Comparison of ENCODE assay signal across 11 cellular contexts in genomic region chr7:18509491-18509890, GRCh38. TPM values are rescaled to one million over a fixed set of nuclear protein-coding genes. Genes with fewer than 3 reads are reported as not detected.
DNase-seq lines count a peak whose midpoint lies in the region; ATAC-seq, FAIRE-seq and TF ChIP-seq lines count a peak whose summit lies in the region.
"Had no signal": no experiment of that assay in that cellular context is flagged by ENCODE, and none has a peak within 500 bp of the region (broad histone marks: within the 10 kb centered on the region; RNA-seq: fewer than 3 reads in every experiment).

No MANE protein-coding gene starts in this region.

- H3K4me3 ChIP-seq in HepG2 (replicated peaks in 1 of 3; ENCODE audit: insufficient read depth in 1 of 3, low read depth in 2 of 3, low read length in 3 of 3) (no peak overlapping the region), right lobe of liver (no peak overlapping the region), Panc1 (ENCODE audit: low read depth in 2 of 2, low read length in 2 of 2) (peak overlapping the region; percentile 34 to 57), right cardiac atrium (ENCODE audit: low read length) (peak overlapping the region; percentile 67), vagina (no peak overlapping the region)
- no peak overlapping the region for H3K4me3 ChIP-seq in naive thymus-derived CD4-positive, alpha-beta T cell (ENCODE audit: low read length)
- H3K4me3 ChIP-seq: K562, SK-N-MC had no signal

- H4K20me1 ChIP-seq in HepG2 (ENCODE audit: insufficient read depth, low read length) = no peaks in the 10 kb centered on the region

- no peak for TF ChIP-seq EP300 in HepG2 (IDR thresholded peaks at IDR 0.05; ENCODE audit: low read depth in 2 of 2, low read length in 2 of 2)
- no peak for TF ChIP-seq EP300 in HepG2 (CRISPR knock-in tag; IDR thresholded peaks at IDR 0.05; ENCODE audit: borderline replicate concordance)

- no peak for FAIRE-seq in HepG2 (lab: Jason Lieb, UNC)
- FAIRE-seq: K562 had no signal

- peaks cover 0 to 8% (median 0%) of the 10 kb centered on the region in 11 donors for H3K9me3 Mint-ChIP-seq in naive thymus-derived CD4-positive, alpha-beta T cell

- BruUV-seq in HepG2 (replicated peaks; lab: Mats Ljungman, UMichigan) (TSS peak; percentile 90), Panc1 (replicated peaks; lab: Mats Ljungman, UMichigan) (TSS peak; percentile 92)

- intact Hi-C loops in HepG2 (cut with micrococcal nuclease; ENCODE audit: unreplicated experiment) = no loop called here
- intact Hi-C loops in right lobe of liver (cut with DNase I) = no loop called here
- intact Hi-C loops in Panc1 (cut with micrococcal nuclease; ENCODE audit: unreplicated experiment) = no loop called here
- intact Hi-C loops in right cardiac atrium (cut with DNase I) = no loop called here
- intact Hi-C loops in vagina (cut with DNase I) = no loop called here
- intact Hi-C loops in naive thymus-derived CD4-positive, alpha-beta T cell (cut with micrococcal nuclease) = no loop called here
- intact Hi-C loops in head of caudate nucleus (cut with DNase I) = no loop called here

- H3K4me1 ChIP-seq in HepG2 (ENCODE audit: insufficient read depth, low read length) (no peaks in the 10 kb centered on the region), right lobe of liver (no peaks in the 10 kb centered on the region), Panc1 (ENCODE audit: control insufficient read depth, insufficient read depth, low read length) (peaks cover 40% of the 10 kb centered on the region), right cardiac atrium (ENCODE audit: control insufficient read depth, insufficient read depth, low read length) (peaks cover 2% of the 10 kb centered on the region), vagina (peaks cover 8% of the 10 kb centered on the region)
- H3K4me1 ChIP-seq in naive thymus-derived CD4-positive, alpha-beta T cell (ENCODE audit: control insufficient read depth in 2 of 2, insufficient read depth in 2 of 2, low read length in 2 of 2) = no peaks in the 10 kb centered on the region

- no peak overlapping the region for H3K27ac Mint-ChIP-seq in naive thymus-derived CD4-positive, alpha-beta T cell

- H3K27me3 ChIP-seq in HepG2 (ENCODE audit: control insufficient read depth in 1 of 2, insufficient read depth in 2 of 2, low read length in 2 of 2) (no peaks in the 10 kb centered on the region), right lobe of liver (no peaks in the 10 kb centered on the region), Panc1 (ENCODE audit: control insufficient read depth, insufficient read depth, low read length) (no peaks in the 10 kb centered on the region), right cardiac atrium (ENCODE audit: control insufficient read depth, insufficient read depth) (no peaks in the 10 kb centered on the region), vagina (no peaks in the 10 kb centered on the region)
- H3K27me3 ChIP-seq in naive thymus-derived CD4-positive, alpha-beta T cell (ENCODE audit: control insufficient read depth in 2 of 2, insufficient read depth in 2 of 2, low read length in 2 of 2) = no peaks in the 10 kb centered on the region

- in situ Hi-C loops in HepG2 (cut with HindIII; ENCODE audit: extremely low pct_ligation_motif_present, low pct_unique_long_range_greater_than_20kb) (no loop called here), Panc1 (cut with HindIII; ENCODE audit: low pct_unique_long_range_greater_than_20kb, low sequenced_read_pairs) (no loop called here)

- TF ChIP-seq CTCF in HepG2 (CRISPR knock-in tag; IDR thresholded peaks at IDR 0.05) (no peak), right lobe of liver (IDR thresholded peaks at IDR 0.05) (no peak), Panc1 (IDR thresholded peaks at IDR 0.05) (no peak), vagina (IDR thresholded peaks at IDR 0.05) (no peak)

- H3K4me3 Mint-ChIP-seq in naive thymus-derived CD4-positive, alpha-beta T cell = no peak overlapping the region

- H3K4me1 Mint-ChIP-seq in naive thymus-derived CD4-positive, alpha-beta T cell = peaks cover 0 to 16% (median 0%) of the 10 kb centered on the region in 7 donors

- CTCF ChIA-PET in HepG2 (lab: Yijun Ruan, JAX; ENCODE audit: low intra/inter-chr PET ratio, low total read pairs) (no interaction called here), Panc1 (lab: Charles Lee) (interaction anchor here (1.0 kb wide), 1 partner anchor 62 kb away, joined by 3 read pairs; no protein-coding TSS in a partner anchor)
- CTCF ChIA-PET in naive thymus-derived CD4-positive, alpha-beta T cell (lab: Charles Lee) = no interaction called here

- H3K9ac ChIP-seq in HepG2 (ENCODE audit: insufficient read depth, low read depth, low read length) = no peak overlapping the region

- no peaks in the 10 kb centered on the region for H3K9me3 ChIP-seq in HepG2 (ENCODE audit: low read length)
- H3K9me3 ChIP-seq in right lobe of liver = no peaks in the 10 kb centered on the region
- H3K9me3 ChIP-seq in Panc1 (ENCODE audit: control insufficient read depth, insufficient read depth, low read depth, low read length) = no peaks in the 10 kb centered on the region; the same call in 1 of the 2 replicates
- no peaks in the 10 kb centered on the region for H3K9me3 ChIP-seq in right cardiac atrium (ENCODE audit: control insufficient read depth, low read length)
- H3K9me3 ChIP-seq in vagina = no peaks in the 10 kb centered on the region
- no peaks in the 10 kb centered on the region for H3K9me3 ChIP-seq in naive thymus-derived CD4-positive, alpha-beta T cell (ENCODE audit: control insufficient read depth in 2 of 3, low read length in 3 of 3)

- no peaks in the 10 kb centered on the region for H3K27me3 Mint-ChIP-seq in naive thymus-derived CD4-positive, alpha-beta T cell
- H3K27me3 Mint-ChIP-seq: CD8-positive, alpha-beta memory T cell had no signal

- H3K27ac ChIP-seq in HepG2 (ENCODE audit: extremely low read length, insufficient read depth, low read length) (no peak overlapping the region), right lobe of liver (no peak overlapping the region), Panc1 (ENCODE audit: low read length) (peak overlapping the region; percentile 96), right cardiac atrium (ENCODE audit: low read length) (no peak overlapping the region), vagina (peak overlapping the region; percentile 46)
- H3K27ac ChIP-seq in naive thymus-derived CD4-positive, alpha-beta T cell (ENCODE audit: low read depth, low read length) = no peak overlapping the region
- H3K27ac ChIP-seq: SK-N-MC had no signal

- POLR2A ChIA-PET in HepG2 (lab: Yijun Ruan, JAX) = no interaction called here
- POLR2A ChIA-PET in Panc1 (lab: Charles Lee) = interaction anchor here (0.8 to 1.4 kb wide), 3 partner anchors 11 to 106 kb away, joined by 3 read pairs; no protein-coding TSS in a partner anchor
- POLR2A ChIA-PET in naive thymus-derived CD4-positive, alpha-beta T cell (lab: Charles Lee) = no interaction called here

- ATAC-seq in HepG2 (no peak), right lobe of liver (no peak), Panc1 (peak; percentile 36), right cardiac atrium (no peak)
- ATAC-seq in naive thymus-derived CD4-positive, alpha-beta T cell = no peak
- ATAC-seq: K562 had no signal

- no peaks in the 10 kb centered on the region for H3K79me2 ChIP-seq in HepG2 (ENCODE audit: insufficient read depth, low read length)

- H3K36me3 ChIP-seq in HepG2 (replicated peaks in 1 of 2; ENCODE audit: control insufficient read depth in 1 of 2, insufficient read depth in 2 of 2, low read length in 2 of 2) (no peaks in the 10 kb centered on the region), right lobe of liver (no peaks in the 10 kb centered on the region), Panc1 (ENCODE audit: control insufficient read depth, insufficient read depth, low read length) (no peaks in the 10 kb centered on the region), vagina (no peaks in the 10 kb centered on the region)
- no peaks in the 10 kb centered on the region for H3K36me3 ChIP-seq in naive thymus-derived CD4-positive, alpha-beta T cell (ENCODE audit: control insufficient read depth in 2 of 3, insufficient read depth in 3 of 3, low read length in 3 of 3)

- no peaks in the 10 kb centered on the region for H3K36me3 Mint-ChIP-seq in naive thymus-derived CD4-positive, alpha-beta T cell
- H3K36me3 Mint-ChIP-seq: CD8-positive, alpha-beta memory T cell had no signal

- H2AFZ ChIP-seq in HepG2 (ENCODE audit: low read length) = no peak overlapping the region

- no peak for TF ChIP-seq POLR2A in HepG2 (IDR thresholded peaks at IDR 0.05; ENCODE audit: insufficient read depth in 1 of 2, low read depth in 2 of 2, low read length in 2 of 2)
- TF ChIP-seq POLR2A in right lobe of liver (IDR thresholded peaks at IDR 0.05) = no peak
- no peak for TF ChIP-seq POLR2A in vagina (IDR thresholded peaks at IDR 0.05)

- H3K4me2 ChIP-seq in HepG2 (ENCODE audit: low read depth, low read length) = no peak overlapping the region

- TF ChIP-seq RAD21 in HepG2 (CRISPR knock-in tag; IDR thresholded peaks at IDR 0.05) = no peak

- DNase-seq in HepG2 (ENCODE audit: low spot score) (no peak), right lobe of liver (no peak), Panc1 (ENCODE audit: low read depth, low spot score) (no peak), right cardiac atrium (no peak), vagina (ENCODE audit: extremely low spot score in 2 of 2) (no peak), SIG-M5 treated with dmso at 0.1 percent for 504 hours (lab: John Stamatoyannopoulos, UW; ENCODE audit: unreplicated experiment) (no peak), head of caudate nucleus (no peak)
- DNase-seq in naive thymus-derived CD4-positive, alpha-beta T cell = no peak
- DNase-seq: CD8-positive, alpha-beta memory T cell had no signal

- WGBS in HepG2 (ENCODE audit: low lambda C conversion rate) = 1% methylated on average over 2 of the region's 2 CpGs
- 36% methylated on average over 2 of the region's 2 CpGs for WGBS in right lobe of liver (ENCODE audit: insufficient coverage, low coverage, low lambda C conversion rate, missing lambda C conversion rate)
- WGBS in right cardiac atrium = 29% methylated on average over 2 of the region's 2 CpGs

RNA-seq across cellular contexts. Expression of gene HDAC9, which starts 13.9 kb away (rescaled TPM):
- total RNA-seq in HepG2 (2016; rRNA removed; fragmentation: Illumina TruSeq; extraction: Trizol) (0.06 and 0.07 TPM in 2 replicates), right lobe of liver (1 to 10 TPM; 1.0 to 4.1 (median 2.5) TPM), Panc1 (2021; ENCODE audit: unreplicated experiment) (17.1 TPM), right cardiac atrium (10 to 100 TPM; 22.2 to 42.2 (median 28.0) TPM), vagina (32.4 TPM)
- total RNA-seq in HepG2 (2016; cell fraction: cytosol; rRNA removed; fragmentation: Illumina TruSeq; extraction: Trizol; ENCODE audit: low read depth) = not detected in 2 replicates
- total RNA-seq in HepG2 (2016; cell fraction: insoluble cytoplasmic fraction; rRNA removed; fragmentation: Illumina TruSeq; extraction: Trizol) = 0.12 and 0.15 TPM in 2 replicates
- total RNA-seq in HepG2 (2016; cell fraction: membrane; rRNA removed; fragmentation: Illumina TruSeq; extraction: Trizol) = 0.03 and 0.10 TPM in 2 replicates
- not detected in 2 replicates for total RNA-seq in HepG2 (2016; cell fraction: nucleus; rRNA removed; fragmentation: Illumina TruSeq; extraction: Trizol)
- polyA plus RNA-seq in HepG2 (2011; rRNA removed) (0.05 and 0.09 TPM in 2 replicates), right cardiac atrium (5.5 TPM)
- 0.04 TPM in 1 of 2 replicates, not detected in the other for polyA plus RNA-seq in HepG2 (2011; cell fraction: cytosol; rRNA removed)
- polyA plus RNA-seq in HepG2 (2011; cell fraction: nucleus; rRNA removed) = 0.07 and 0.10 TPM in 2 replicates
- not detected in 2 replicates for polyA plus RNA-seq in HepG2 (2012)
- polyA plus RNA-seq in HepG2 (2016; cell fraction: cytosol; fragmentation: Illumina TruSeq; extraction: Trizol; ENCODE audit: low read depth) = not detected in 2 replicates
- polyA plus RNA-seq in HepG2 (2016; cell fraction: insoluble cytoplasmic fraction; fragmentation: Illumina TruSeq; extraction: Trizol; ENCODE audit: low read depth) = 0.11 and 0.14 TPM in 2 replicates
- polyA plus RNA-seq in HepG2 (2016; cell fraction: membrane; fragmentation: Illumina TruSeq; extraction: Trizol; ENCODE audit: low read depth) = not detected in 2 replicates
- polyA plus RNA-seq in HepG2 (2016; cell fraction: nucleus; fragmentation: Illumina TruSeq; extraction: Trizol; ENCODE audit: insufficient read depth, low read depth) = not detected in 2 replicates
- polyA minus RNA-seq in HepG2 (2011; rRNA and poly(A)+ RNA removed; ENCODE audit: low replicate concordance) = 1.6 TPM in 1 of 2 replicates, not detected in the other
- not detected in 2 replicates for polyA minus RNA-seq in HepG2 (2011; cell fraction: cytosol; rRNA and poly(A)+ RNA removed)
- polyA minus RNA-seq in HepG2 (2011; cell fraction: nucleus; rRNA and poly(A)+ RNA removed) = 0.25 and 0.64 TPM in 2 replicates
- 9.2 TPM for polyA plus RNA-seq in Panc1 (2012; ENCODE audit: insufficient read length)
- 10 to 100 TPM in 1 of 5 experiments, 1 to 10 TPM in 2, under 1 TPM in 2; 0.08 to 32.1 (median 1.5) TPM for total RNA-seq in naive thymus-derived CD4-positive, alpha-beta T cell
- under 1 TPM; 0.10 to 0.28 TPM for polyA plus RNA-seq in naive thymus-derived CD4-positive, alpha-beta T cell

Comparison
In these comparisons a context has a peak if more than half of its experiments do, and no peak if none do; other contexts are left out.
1. H3K27ac ChIP-seq: peak in Panc1 (single experiment) and vagina (single experiment); none in HepG2 (single experiment), right lobe of liver (0 of 3), right cardiac atrium (single experiment) and naive thymus-derived CD4-positive, alpha-beta T cell (single experiment).
2. H3K4me3 ChIP-seq: peak in Panc1 (2 of 2) and right cardiac atrium (single experiment); none in HepG2 (0 of 3), right lobe of liver (0 of 3), vagina (0 of 2) and naive thymus-derived CD4-positive, alpha-beta T cell (single experiment).